In the genomic region with DNA sequence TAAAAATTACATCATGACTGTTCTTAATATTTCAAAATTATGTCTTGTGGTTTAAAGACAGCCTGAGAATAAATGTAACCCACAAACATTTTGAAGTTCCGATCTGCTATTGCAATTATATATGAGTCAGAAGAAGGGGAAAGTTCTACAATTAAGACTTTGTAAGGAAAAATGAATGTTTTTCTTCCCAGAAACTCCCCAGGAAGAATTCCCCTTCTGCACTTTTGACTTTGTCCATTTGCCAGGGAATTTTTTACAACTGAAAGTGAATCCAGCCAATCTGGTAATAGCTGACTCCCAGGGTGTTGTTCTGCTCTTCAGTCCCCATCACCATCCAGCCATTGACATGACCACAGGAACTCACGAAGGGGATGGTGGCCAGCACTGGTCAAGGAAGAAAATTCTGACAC, we compare ENCODE assay signal across 10 cellular contexts.
A peak's percentile ranks its signal among the peaks of the same experiment; 100 is the strongest.
DNase-seq lines count a peak whose midpoint lies in the region; TF ChIP-seq lines count a peak whose summit lies in the region.
"Had no signal": no experiment of that assay in that cellular context is flagged by ENCODE, and none has a peak within 500 bp of the region (broad histone marks: within the 10 kb centered on the region; RNA-seq: fewer than 3 reads in every experiment).

No MANE protein-coding gene starts in this region.

- H3K4me3 Mint-ChIP-seq in nephron: no peak overlapping the region
- H3K4me3 Mint-ChIP-seq: activated CD4-positive, alpha-beta T cell treated with anti-CD3 and anti-CD28 coated beads, Interleukin-2, amount 10 ng/mL, durations not matched to agents 7 days and 5 days had no signal

- peaks cover 6% of the 10 kb centered on the region for H3K4me1 Mint-ChIP-seq in nephron

- H3K27me3 Mint-ChIP-seq in nephron (ENCODE audit: low read depth): no peaks in the 10 kb centered on the region
- H3K27me3 Mint-ChIP-seq: activated CD4-positive, alpha-beta T cell treated with anti-CD3 and anti-CD28 coated beads, Interleukin-2, amount 10 ng/mL, durations not matched to agents 7 days and 5 days had no signal

- TF ChIP-seq CTCF in AG09309 (IDR thresholded peaks at IDR 0.05; ENCODE audit: control insufficient read depth, insufficient read depth, low read depth, low read length, missing control alignments): no peak
- TF ChIP-seq CTCF in epithelial cell of esophagus (IDR thresholded peaks at IDR 0.05; ENCODE audit: insufficient read depth, low read depth, low read length, missing control alignments): no peak
- TF ChIP-seq CTCF in nephron (IDR thresholded peaks at IDR 0.05; ENCODE audit: unreplicated experiment in 3 of 3): no peak
- no peak for TF ChIP-seq CTCF in GM10266 (IDR thresholded peaks at IDR 0.05; ENCODE audit: control insufficient read depth, insufficient read depth, low read depth, missing control alignments)

- no peaks in the 10 kb centered on the region for H3K36me3 Mint-ChIP-seq in nephron (ENCODE audit: low read depth)
- H3K36me3 Mint-ChIP-seq: CD8-positive, alpha-beta memory T cell had no signal

- peak; percentile 87 for DNase-seq in AG09309 (ENCODE audit: low read depth)
- peak; percentile 69 for DNase-seq in NCI-H226
- DNase-seq in epithelial cell of esophagus (ENCODE audit: low read depth): peak; percentile 64
- DNase-seq in GM10266 (ENCODE audit: extremely low spot score): no peak
- DNase-seq in NCI-H1436 (lab: John Stamatoyannopoulos, UW): no peak
- DNase-seq in NCI-H82 (lab: John Stamatoyannopoulos, UW): no peak
- DNase-seq in activated CD8-positive, alpha-beta memory T cell treated with anti-CD3 and anti-CD28 coated beads, Interleukin-2, amount 50 U/mL, for 4 hours: no peak
- DNase-seq: activated CD4-positive, alpha-beta T cell treated with anti-CD3 and anti-CD28 coated beads, Interleukin-2, amount 10 ng/mL, durations not matched to agents 7 days and 5 days; CD8-positive, alpha-beta memory T cell had no signal

- no peak overlapping the region for H3K4me3 ChIP-seq in AG09309 (ENCODE audit: control insufficient read depth, low read depth, low read length)
- no peak overlapping the region for H3K4me3 ChIP-seq in epithelial cell of esophagus (ENCODE audit: low read length)

- peak overlapping the region in 2 of 3 experiments; percentile 40 to 42 for H3K27ac Mint-ChIP-seq in nephron
- H3K27ac Mint-ChIP-seq: activated CD4-positive, alpha-beta T cell treated with anti-CD3 and anti-CD28 coated beads, Interleukin-2, amount 10 ng/mL, durations not matched to agents 7 days and 5 days; CD8-positive, alpha-beta memory T cell had no signal

- H3K9me3 Mint-ChIP-seq in nephron: no peaks in the 10 kb centered on the region
- H3K9me3 Mint-ChIP-seq: activated CD4-positive, alpha-beta T cell treated with anti-CD3 and anti-CD28 coated beads, Interleukin-2, amount 10 ng/mL, durations not matched to agents 7 days and 5 days; CD8-positive, alpha-beta memory T cell had no signal

Comparison
In these comparisons a context has a peak if more than half of its experiments do, and no peak if none do; other contexts are left out.
1. DNase-seq: peak in AG09309 (single experiment), NCI-H226 (single experiment) and epithelial cell of esophagus (single experiment); none in GM10266 (single experiment), NCI-H1436 (single experiment), NCI-H82 (single experiment) and activated CD8-positive, alpha-beta memory T cell treated with anti-CD3 and anti-CD28 coated beads, Interleukin-2, amount 50 U/mL, for 4 hours (single experiment).